ENCODE assay signal across 8 cellular contexts in the genomic region with DNA sequence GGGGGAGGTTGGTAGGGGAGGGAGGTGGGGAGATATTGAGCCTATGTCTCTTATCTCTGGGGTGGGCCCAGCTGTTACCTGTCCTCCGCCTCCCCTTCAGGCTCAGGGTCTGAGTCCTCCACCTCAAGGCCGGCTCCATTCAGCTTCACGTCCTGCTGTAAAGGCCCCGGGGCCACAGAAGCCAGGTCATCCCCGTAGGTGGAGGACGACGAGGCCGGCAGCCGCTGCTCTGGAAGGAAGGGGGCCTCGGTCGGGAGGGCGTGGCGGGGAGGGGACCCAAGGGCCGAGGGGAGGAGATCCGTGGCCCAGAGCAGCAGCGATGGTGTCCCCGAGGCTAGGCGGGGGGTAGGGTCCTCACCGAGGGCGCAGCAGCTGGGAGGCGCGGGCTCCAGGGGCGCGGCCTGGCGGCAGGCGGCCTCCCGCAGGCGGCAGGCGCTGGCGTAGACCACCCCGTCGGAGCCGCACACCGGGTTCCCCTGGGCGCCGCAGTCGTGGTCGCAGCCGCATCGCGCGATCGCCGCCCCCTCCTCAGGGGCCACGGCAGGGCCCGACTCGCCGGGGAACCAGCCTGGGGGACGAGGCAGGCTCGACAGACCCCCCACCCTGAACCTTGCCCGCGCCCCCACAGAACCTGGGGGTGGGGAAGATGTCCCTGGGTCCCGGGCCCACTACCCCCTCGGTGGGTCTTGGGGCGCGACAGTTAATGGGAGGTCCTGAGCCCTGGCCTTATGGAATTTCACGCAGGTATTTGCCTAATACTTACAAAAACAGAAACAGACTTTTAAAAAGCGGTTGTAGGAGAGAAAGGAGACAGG. TPM values are rescaled to one million over a fixed set of nuclear protein-coding genes. Genes with fewer than 3 reads are reported as not detected.
DNase-seq lines count a peak whose midpoint lies in the region; TF ChIP-seq lines count a peak whose summit lies in the region.

No MANE protein-coding gene starts in this region.

- H3K4me1 Mint-ChIP-seq in activated T-helper 1 cell treated with anti-CD3 and anti-CD28 coated beads, Interleukin-12 subunit alpha, Interleukin-12 subunit beta, Interleukin-2, Interleukin-4 antibody, amounts not matched to agents 30 ng/mL and 10 ng/mL and 1 ng/mL, durations not matched to agents 14 hours and 24 hours and 36 hours (ENCODE audit: low read depth): peaks cover 17% of the 10 kb centered on the region

- no peak for TF ChIP-seq CTCF in AG09309 (IDR thresholded peaks at IDR 0.05; ENCODE audit: control insufficient read depth, insufficient read depth, low read depth, low read length, missing control alignments)
- TF ChIP-seq CTCF in HEK293 (tag by site-specific recombination; IDR thresholded peaks at IDR 0.05): no peak
- TF ChIP-seq CTCF in testis (IDR thresholded peaks at IDR 0.05): no peak

- intact Hi-C loops in activated T-helper 1 cell treated with anti-CD3 and anti-CD28 coated beads, Interleukin-12 subunit alpha, Interleukin-12 subunit beta, Interleukin-2, Interleukin-4 antibody, amounts not matched to agents 30 ng/mL and 10 ng/mL and 1 ng/mL, durations not matched to agents 14 hours and 24 hours and 36 hours (cut with micrococcal nuclease): loop anchor here (5.0 kb wide), 1 partner anchor 269 kb away; the partner anchor contains the start of gene MED26
- intact Hi-C loops in testis (cut with DNase I; ENCODE audit: low total_unique reads): no loop called here

- peak overlapping the region; percentile 64 for H3K4me3 Mint-ChIP-seq in activated T-helper 1 cell treated with anti-CD3 and anti-CD28 coated beads, Interleukin-12 subunit alpha, Interleukin-12 subunit beta, Interleukin-2, Interleukin-4 antibody, amounts not matched to agents 30 ng/mL and 10 ng/mL and 1 ng/mL, durations not matched to agents 14 hours and 24 hours and 36 hours

- WGBS in testis, 2 donors: 16 to 40% methylated on average over 13 to 50 of the region's 58 CpGs

- no peaks in the 10 kb centered on the region for H3K27me3 ChIP-seq in testis

- CTCF ChIA-PET in HEK293 (lab: Yijun Ruan, JAX): no interaction called here

- POLR2A ChIA-PET in HEK293 (lab: Yijun Ruan, JAX): no interaction called here

- H3K4me3 ChIP-seq in AG09309 (ENCODE audit: control insufficient read depth, low read depth, low read length): peak overlapping the region; percentile 41
- peak overlapping the region; percentile 44 for H3K4me3 ChIP-seq in HEK293 (ENCODE audit: low read depth, low read length)
- H3K4me3 ChIP-seq in testis: peak overlapping the region; percentile 44 to 60

- TF ChIP-seq POLR2A in testis (IDR thresholded peaks at IDR 0.05): no peak

- H3K27ac ChIP-seq in HEK293 (ENCODE audit: extremely low read depth, low read depth, low read length) (no peak overlapping the region), testis (peak overlapping the region; percentile 65 to 76)

- H3K36me3 ChIP-seq in HEK293 (ENCODE audit: control insufficient read depth in 2 of 2, insufficient read depth in 1 of 2, low read length in 2 of 2) (no peaks in the 10 kb centered on the region), testis (ENCODE audit: low read depth, missing control alignments) (no peaks in the 10 kb centered on the region)

- peaks cover 21% of the 10 kb centered on the region for H3K27me3 Mint-ChIP-seq in activated T-helper 1 cell treated with anti-CD3 and anti-CD28 coated beads, Interleukin-12 subunit alpha, Interleukin-12 subunit beta, Interleukin-2, Interleukin-4 antibody, amounts not matched to agents 30 ng/mL and 10 ng/mL and 1 ng/mL, durations not matched to agents 14 hours and 24 hours and 36 hours (ENCODE audit: insufficient read depth)

- DNase-seq in AG09309 (ENCODE audit: low read depth) (no peak), iPS-NIHi11 (ENCODE audit: low spot score) (peak; percentile 49), testis (peak; percentile 57), NCI-H524 (lab: John Stamatoyannopoulos, UW) (no peak), NCI-H1092 (lab: John Stamatoyannopoulos, UW) (no peak), NCI-H2081 treated with DMSO at 0.1 percent for 48 hours (lab: John Stamatoyannopoulos, UW) (no peak)
- DNase-seq in activated T-helper 1 cell treated with anti-CD3 and anti-CD28 coated beads, Interleukin-12 subunit alpha, Interleukin-12 subunit beta, Interleukin-2, Interleukin-4 antibody, amounts not matched to agents 30 ng/mL and 10 ng/mL and 1 ng/mL, durations not matched to agents 14 hours and 24 hours and 36 hours (ENCODE audit: low spot score): no peak

- H3K9me3 ChIP-seq in HEK293 (ENCODE audit: control insufficient read depth, insufficient read depth, low read depth, low read length) (no peaks in the 10 kb centered on the region), testis (no peaks in the 10 kb centered on the region)

- no peaks in the 10 kb centered on the region for H3K4me1 ChIP-seq in HEK293 (ENCODE audit: control insufficient read depth, insufficient read depth, low read length)
- H3K4me1 ChIP-seq in testis: peaks cover 22% of the 10 kb centered on the region

- H3K9me3 Mint-ChIP-seq in activated T-helper 1 cell treated with anti-CD3 and anti-CD28 coated beads, Interleukin-12 subunit alpha, Interleukin-12 subunit beta, Interleukin-2, Interleukin-4 antibody, amounts not matched to agents 30 ng/mL and 10 ng/mL and 1 ng/mL, durations not matched to agents 14 hours and 24 hours and 36 hours: no peaks in the 10 kb centered on the region

- H3K27ac Mint-ChIP-seq in activated T-helper 1 cell treated with anti-CD3 and anti-CD28 coated beads, Interleukin-12 subunit alpha, Interleukin-12 subunit beta, Interleukin-2, Interleukin-4 antibody, amounts not matched to agents 30 ng/mL and 10 ng/mL and 1 ng/mL, durations not matched to agents 14 hours and 24 hours and 36 hours: peak overlapping the region; percentile 55

- no peaks in the 10 kb centered on the region for H3K36me3 Mint-ChIP-seq in activated T-helper 1 cell treated with anti-CD3 and anti-CD28 coated beads, Interleukin-12 subunit alpha, Interleukin-12 subunit beta, Interleukin-2, Interleukin-4 antibody, amounts not matched to agents 30 ng/mL and 10 ng/mL and 1 ng/mL, durations not matched to agents 14 hours and 24 hours and 36 hours (ENCODE audit: low read depth)

TF ChIP-seq in HEK293, 187 proteins besides CTCF, POLR2A, EP300 and RAD21 (continues in another document):
- TF ChIP-seq, protein P1, sequence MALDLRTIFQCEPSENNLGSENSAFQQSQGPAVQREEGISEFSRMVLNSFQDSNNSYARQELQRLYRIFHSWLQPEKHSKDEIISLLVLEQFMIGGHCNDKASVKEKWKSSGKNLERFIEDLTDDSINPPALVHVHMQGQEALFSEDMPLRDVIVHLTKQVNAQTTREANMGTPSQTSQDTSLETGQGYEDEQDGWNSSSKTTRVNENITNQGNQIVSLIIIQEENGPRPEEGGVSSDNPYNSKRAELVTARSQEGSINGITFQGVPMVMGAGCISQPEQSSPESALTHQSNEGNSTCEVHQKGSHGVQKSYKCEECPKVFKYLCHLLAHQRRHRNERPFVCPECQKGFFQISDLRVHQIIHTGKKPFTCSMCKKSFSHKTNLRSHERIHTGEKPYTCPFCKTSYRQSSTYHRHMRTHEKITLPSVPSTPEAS (tag by site-specific recombination; IDR thresholded peaks at IDR 0.05): no peak
- TF ChIP-seq ZNF530 (tag by site-specific recombination; IDR thresholded peaks at IDR 0.05; ENCODE audit: low read depth) (no peak), ZNF146 (tag by site-specific recombination; IDR thresholded peaks at IDR 0.05) (no peak), ZNF341 (tag by site-specific recombination; IDR thresholded peaks at IDR 0.05; ENCODE audit: low read depth) (peak; percentile 68; the same call in 1 of the 2 replicates), KLF10 (tag by site-specific recombination; IDR thresholded peaks at IDR 0.05) (peak; percentile 49; the same call in 1 of the 2 replicates), GLIS1 (tag by site-specific recombination; IDR thresholded peaks at IDR 0.05) (peak; percentile 73), PRDM10 (tag by site-specific recombination; IDR thresholded peaks at IDR 0.05) (no peak), ZNF366 (tag by site-specific recombination; conservative IDR thresholded peaks at IDR 0.05) (no peak), ZNF654 (tag by site-specific recombination; IDR thresholded peaks at IDR 0.05; ENCODE audit: low read depth) (no peak), ZNF521 (tag by site-specific recombination; IDR thresholded peaks at IDR 0.05) (no peak)

RNA-seq across cellular contexts. Expression of gene F2RL3, which starts 7.5 kb away (rescaled TPM):
- not detected in 2 replicates for total RNA-seq in activated T-helper 1 cell treated with anti-CD3 and anti-CD28 coated beads, Interleukin-12 subunit alpha, Interleukin-12 subunit beta, Interleukin-2, Interleukin-4 antibody, amounts not matched to agents 30 ng/mL and 10 ng/mL and 1 ng/mL, durations not matched to agents 14 hours and 24 hours and 36 hours
- total RNA-seq in testis: 1 to 10 TPM; 4.6 to 6.9 TPM
- 4.4 TPM for polyA plus RNA-seq in testis (ENCODE audit: insufficient read depth, low read depth, low replicate concordance)

Comparison
In these comparisons a context has a peak if more than half of its experiments do, and no peak if none do; other contexts are left out.
1. DNase-seq: peak in iPS-NIHi11 (single experiment) and testis (single experiment); none in AG09309 (single experiment), activated T-helper 1 cell treated with anti-CD3 and anti-CD28 coated beads, Interleukin-12 subunit alpha, Interleukin-12 subunit beta, Interleukin-2, Interleukin-4 antibody, amounts not matched to agents 30 ng/mL and 10 ng/mL and 1 ng/mL, durations not matched to agents 14 hours and 24 hours and 36 hours (single experiment), NCI-H524 (0 of 2), NCI-H1092 (single experiment) and NCI-H2081 treated with DMSO at 0.1 percent for 48 hours (single experiment).
2. Peak in every context shown above with its lines, with median percentiles within 50 percentile points of each other: H3K4me3 ChIP-seq.